19 cellular contexts compared by ENCODE assay signal in the genomic region with DNA sequence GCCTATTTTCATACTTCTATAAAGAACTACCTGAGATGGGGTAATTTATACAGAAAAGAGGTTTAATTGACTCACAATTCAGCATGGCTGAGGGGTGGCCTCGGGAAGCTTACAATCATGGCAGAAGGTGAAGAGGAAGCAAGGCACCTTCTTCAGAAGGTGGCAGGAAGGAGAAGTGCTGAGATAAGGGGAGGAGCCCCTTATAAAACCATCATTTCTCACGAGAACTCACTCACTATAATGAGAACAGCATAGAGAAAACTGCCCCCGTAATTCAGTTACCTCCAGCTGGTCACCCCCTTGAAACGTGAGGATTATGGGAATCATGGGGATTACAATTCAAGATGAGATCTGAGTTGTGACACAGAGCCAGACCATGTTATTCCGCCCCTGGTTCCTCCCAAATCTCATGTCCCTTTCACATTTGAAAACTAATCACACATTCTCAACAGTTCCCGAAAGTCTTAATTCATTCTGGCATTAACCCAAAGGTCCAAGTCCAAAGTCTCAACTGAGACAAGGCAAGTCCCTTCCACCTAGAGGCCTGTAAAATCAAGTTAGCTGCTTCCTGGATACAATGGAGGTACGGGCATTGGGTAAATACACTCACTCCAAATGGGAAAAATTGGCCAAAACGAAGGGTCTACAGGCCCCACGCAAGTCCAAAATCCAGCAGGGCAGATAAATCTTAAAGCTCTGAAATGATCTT.
"Had no signal": no experiment of that assay in that cellular context is flagged by ENCODE, and none has a peak within 500 bp of the region (broad histone marks: within the 10 kb centered on the region; RNA-seq: fewer than 3 reads in every experiment).

No MANE protein-coding gene starts in this region.

- H3K4me3 ChIP-seq: SJSA1, SK-N-MC had no signal

- H3K4me1 ChIP-seq: SJSA1 had no signal

- ATAC-seq: HepG2 had no signal

- H3K27ac ChIP-seq: SJSA1, SK-N-MC had no signal

- FAIRE-seq: HepG2, RCC 7860 had no signal

- H3K36me3 ChIP-seq: SJSA1 had no signal

- H3K9me3 ChIP-seq: SJSA1 had no signal

- H3K27me3 ChIP-seq: SJSA1 had no signal

- DNase-seq: IMR-90, KG1, MM.1S, NCI-H1092 treated with DMSO at 0.1 percent for 48 hours, NCI-H1417, NCI-H1436 treated with DMSO at 0.1 percent for 48 hours, NCI-H1694, NCI-H1930, NCI-H2081, NCI-H2107, NCI-H2227 treated with DMSO at 0.1 percent for 48 hours, NCI-H526, Right ventricle myocardium superior, RPMI8226, SIG-M5 had no signal
